In the genomic region with DNA sequence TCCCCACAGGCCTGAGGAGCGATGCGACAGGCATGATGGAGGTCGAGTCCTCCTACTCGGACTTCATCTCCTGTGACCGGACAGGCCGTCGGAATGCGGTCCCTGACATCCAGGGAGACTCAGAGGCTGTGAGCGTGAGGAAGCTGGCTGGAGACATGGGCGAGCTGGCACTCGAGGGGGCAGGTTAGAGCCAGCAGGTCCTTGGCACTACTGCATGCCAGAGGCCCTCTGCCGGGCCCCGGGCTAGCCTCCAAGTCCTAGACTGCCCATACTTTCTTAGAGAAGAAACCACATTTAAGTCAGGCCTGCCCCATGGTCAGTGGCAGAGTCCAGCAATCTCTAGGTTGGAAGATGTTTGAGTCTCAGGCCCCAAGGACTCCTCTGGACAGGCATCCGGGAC, we compare ENCODE assay signal across 12 cellular contexts. TPM values are rescaled to one million over a fixed set of nuclear protein-coding genes. Genes with fewer than 3 reads are reported as not detected.
DNase-seq lines count a peak whose midpoint lies in the region; ATAC-seq and TF ChIP-seq lines count a peak whose summit lies in the region.
"Had no signal": no experiment of that assay in that cellular context is flagged by ENCODE, and none has a peak within 500 bp of the region (broad histone marks: within the 10 kb centered on the region; RNA-seq: fewer than 3 reads in every experiment).

No MANE protein-coding gene starts in this region.

- ATAC-seq in HG03469 (IDR thresholded peaks at IDR 0.05; ENCODE audit: unreplicated experiment), result no peak
- ATAC-seq in PC-3, result no peak
- no peak for ATAC-seq in foreskin keratinocyte

- H3K4me1 ChIP-seq in muscle layer of colon (ENCODE audit: insufficient read depth, low read length), result peaks cover 46% of the 10 kb centered on the region
- peaks cover 57% of the 10 kb centered on the region for H3K4me1 ChIP-seq in Karpas-422 (ENCODE audit: low read length)
- peaks cover 4% of the 10 kb centered on the region for H3K4me1 ChIP-seq in PC-3 (ENCODE audit: insufficient read depth, low read length)
- H3K4me1 ChIP-seq in foreskin keratinocyte, result no peaks in the 10 kb centered on the region

- peak overlapping the region; percentile 19 for H3K9ac ChIP-seq in muscle layer of colon (ENCODE audit: low read length)
- no peak overlapping the region for H3K9ac ChIP-seq in Karpas-422 (ENCODE audit: low read length)
- no peak overlapping the region for H3K9ac ChIP-seq in PC-3 (ENCODE audit: low read length)

- CTCF ChIA-PET in RWPE1 (lab: Yijun Ruan, JAX), result interaction anchor here (0.6 to 1.6 kb wide), 2 partner anchors 69 to 168 kb away, joined by 4 to 7 read pairs; no protein-coding TSS in a partner anchor
- CTCF ChIA-PET in PC-3 (lab: Charles Lee), result no interaction called here

- H3K27me3 ChIP-seq in muscle layer of colon (ENCODE audit: control insufficient read depth in 1 of 2, insufficient read depth in 2 of 2, low read length in 2 of 2) (no peaks in the 10 kb centered on the region), Karpas-422 (ENCODE audit: low read length) (no peaks in the 10 kb centered on the region), PC-3 (ENCODE audit: low read length) (no peaks in the 10 kb centered on the region), foreskin keratinocyte (no peaks in the 10 kb centered on the region)

- H3K36me3 ChIP-seq in muscle layer of colon (ENCODE audit: insufficient read depth, low read length) (peaks cover 51% of the 10 kb centered on the region), Karpas-422 (ENCODE audit: insufficient read depth, low read length) (peaks cover 47% of the 10 kb centered on the region), PC-3 (ENCODE audit: low read depth, low read length) (no peaks in the 10 kb centered on the region; the same call in 1 of the 2 replicates)

- H3K4me2 ChIP-seq in Karpas-422 (ENCODE audit: low read depth, low read length, poor library complexity, severe bottlenecking) (no peak overlapping the region), PC-3 (ENCODE audit: low read length) (no peak overlapping the region)

- POLR2A ChIA-PET in RWPE1 (lab: Yijun Ruan, JAX; ENCODE audit: low non-redundant PET), result no interaction called here
- POLR2A ChIA-PET in PC-3 (lab: Charles Lee; ENCODE audit: unreplicated experiment), result no interaction called here

- H2AFZ ChIP-seq in Karpas-422 (ENCODE audit: low read length) (no peak overlapping the region), PC-3 (ENCODE audit: low read length) (no peak overlapping the region)

- intact Hi-C loops in PC-3 (cut with micrococcal nuclease), result no loop called here

- no peaks in the 10 kb centered on the region for H3K9me2 ChIP-seq in Karpas-422 (replicated peaks; ENCODE audit: insufficient read depth, low read length)
- H3K9me2 ChIP-seq in PC-3 (replicated peaks; ENCODE audit: low read length), result no peaks in the 10 kb centered on the region

- H4K20me1 ChIP-seq in Karpas-422 (ENCODE audit: insufficient read depth, low read depth, low read length) (peaks cover 42% of the 10 kb centered on the region), PC-3 (ENCODE audit: low read length) (no peaks in the 10 kb centered on the region)

- TF ChIP-seq CTCF in RWPE1 (conservative IDR thresholded peaks at IDR 0.05; ENCODE audit: low read depth), result no peak
- TF ChIP-seq CTCF in PC-3 (conservative IDR thresholded peaks at IDR 0.05; ENCODE audit: low read depth, low read length), result no peak
- TF ChIP-seq CTCF in foreskin keratinocyte (conservative IDR thresholded peaks at IDR 0.05), result no peak

- no peaks in the 10 kb centered on the region for H3F3A ChIP-seq in PC-3 (ENCODE audit: low read length, unreplicated experiment)

- no peaks in the 10 kb centered on the region for H3K9me3 ChIP-seq in muscle layer of colon (ENCODE audit: low read length)
- H3K9me3 ChIP-seq in Karpas-422 (ENCODE audit: low read length), result no peaks in the 10 kb centered on the region
- no peaks in the 10 kb centered on the region for H3K9me3 ChIP-seq in PC-3 (ENCODE audit: low read length)

- H3K27ac ChIP-seq in RWPE1, result peak overlapping the region; percentile 42
- peak overlapping the region; percentile 10 for H3K27ac ChIP-seq in muscle layer of colon (ENCODE audit: low read depth, low read length)
- peak overlapping the region; percentile 99 for H3K27ac ChIP-seq in temporal lobe (ENCODE audit: low read depth, low read length)
- no peak overlapping the region for H3K27ac ChIP-seq in Karpas-422 (ENCODE audit: low read length)
- H3K27ac ChIP-seq in PC-3 (ENCODE audit: low read length), result no peak overlapping the region
- no peak overlapping the region for H3K27ac ChIP-seq in foreskin keratinocyte

- H3K4me3 ChIP-seq in muscle layer of colon (ENCODE audit: low read depth in 1 of 2, low read length in 2 of 2), result no peak overlapping the region
- H3K4me3 ChIP-seq in Karpas-422 (ENCODE audit: low read length), result no peak overlapping the region
- no peak overlapping the region for H3K4me3 ChIP-seq in PC-3 (ENCODE audit: low read length)
- H3K4me3 ChIP-seq: lung had no signal

- no TSS peak for BruUV-seq in PC-3 (replicated peaks; lab: Mats Ljungman, UMichigan)

- H3K79me2 ChIP-seq in Karpas-422 (ENCODE audit: low read length) (peaks cover 34% of the 10 kb centered on the region), PC-3 (ENCODE audit: low read length) (no peaks in the 10 kb centered on the region)

- no peak for DNase-seq in RWPE1 (ENCODE audit: low spot score)
- DNase-seq in cerebellum (ENCODE audit: low spot score), result peak; percentile 36
- DNase-seq in Karpas-422, result no peak
- DNase-seq in PC-3, result no peak
- no peak for DNase-seq in foreskin keratinocyte
- DNase-seq: activated effector memory CD4-positive, alpha-beta T cell treated with anti-CD3 and anti-CD28 coated beads, Interleukin-2, amount 50 U/mL, for 16 hours; NCI-H524; SHP77 had no signal

RNA-seq across cellular contexts. Expression of a gene that starts 32.1 kb away (rescaled TPM):
- total RNA-seq in cerebellum (19.7 TPM), temporal lobe (23.8 TPM), PC-3 (2014; rRNA removed) (47.5 and 49.2 TPM in 2 replicates), foreskin keratinocyte (19.9 and 20.7 TPM in 2 replicates)
- total RNA-seq in Karpas-422 (2014; rRNA removed; shearing (Covaris generic); ENCODE audit: low replicate concordance), result 261 and 285 TPM in 2 replicates
- 23.5 and 25.4 TPM in 2 replicates for polyA plus RNA-seq in foreskin keratinocyte

RNA-seq across cellular contexts. Expression of a gene that starts 37.0 kb away (rescaled TPM):
- 1.7 TPM for total RNA-seq in cerebellum
- total RNA-seq in temporal lobe, result 1.5 TPM
- 0.11 TPM in 1 of 2 replicates, not detected in the other for total RNA-seq in Karpas-422 (2014; rRNA removed; shearing (Covaris generic); ENCODE audit: low replicate concordance)
- 12.4 and 13.0 TPM in 2 replicates for total RNA-seq in PC-3 (2014; rRNA removed)
- 16.1 and 17.6 TPM in 2 replicates for total RNA-seq in foreskin keratinocyte
- 21.3 and 22.9 TPM in 2 replicates for polyA plus RNA-seq in foreskin keratinocyte

Comparison
In these comparisons a context has a peak if more than half of its experiments do, and no peak if none do; other contexts are left out.
1. H3K27ac ChIP-seq: peak in RWPE1 (single experiment), muscle layer of colon (single experiment) and temporal lobe (single experiment); none in Karpas-422 (single experiment), PC-3 (single experiment) and foreskin keratinocyte (single experiment).